4 cellular contexts compared by ENCODE assay signal in the genomic region with DNA sequence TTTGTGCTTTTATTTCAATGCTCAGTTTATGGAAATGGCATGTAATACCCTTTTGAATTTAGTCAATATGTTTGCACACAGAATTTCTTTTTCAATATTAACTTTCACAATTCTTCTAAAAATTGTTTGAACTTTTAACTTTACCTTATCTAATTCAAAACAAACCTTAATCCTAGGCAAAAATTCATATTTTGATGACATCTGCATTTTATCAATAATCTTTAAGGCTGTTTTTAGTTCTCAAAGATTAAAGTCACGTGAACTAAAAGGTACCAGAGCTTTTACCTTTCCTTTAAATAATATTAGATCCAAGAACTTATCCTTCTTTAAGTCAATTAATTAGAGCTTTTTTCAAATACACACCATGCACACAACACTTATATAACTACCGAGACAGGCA.
TF ChIP-seq lines count a peak whose summit lies in the region.

No MANE protein-coding gene starts in this region.

TF ChIP-seq in HepG2, 621 proteins besides CTCF, POLR2A, EP300 and RAD21:
- TF ChIP-seq KAT7 (CRISPR knock-in tag; IDR thresholded peaks at IDR 0.05; ENCODE audit: borderline replicate concordance) (no peak), ZNF382 (CRISPR knock-in tag; IDR thresholded peaks at IDR 0.05; ENCODE audit: borderline replicate concordance) (no peak), ZNF772 (CRISPR knock-in tag; IDR thresholded peaks at IDR 0.05) (no peak), ZSCAN25 (CRISPR knock-in tag; IDR thresholded peaks at IDR 0.05) (no peak), TRIM24 (CRISPR knock-in tag; IDR thresholded peaks at IDR 0.05) (no peak), MAFF (IDR thresholded peaks at IDR 0.05; ENCODE audit: low read depth, low read length) (peak; percentile 68; the same call in 1 of the 2 replicates), BHLHE40 (IDR thresholded peaks at IDR 0.05; ENCODE audit: low read length) (no peak), PRMT3 (CRISPR knock-in tag; IDR thresholded peaks at IDR 0.05; ENCODE audit: borderline replicate concordance, low read depth) (no peak), SMARCC2 (IDR thresholded peaks at IDR 0.05) (no peak), MAFK (conservative IDR thresholded peaks at IDR 0.05 in 1 of 2, IDR thresholded peaks at IDR 0.05 in 1 of 2; ENCODE audit: low read length in 2 of 2) (peak; percentile 52 to 82), ZNF343 (CRISPR knock-in tag; IDR thresholded peaks at IDR 0.05) (no peak), SKIL (CRISPR knock-in tag; IDR thresholded peaks at IDR 0.05; ENCODE audit: borderline replicate concordance) (no peak)
- TF ChIP-seq, protein P1, sequence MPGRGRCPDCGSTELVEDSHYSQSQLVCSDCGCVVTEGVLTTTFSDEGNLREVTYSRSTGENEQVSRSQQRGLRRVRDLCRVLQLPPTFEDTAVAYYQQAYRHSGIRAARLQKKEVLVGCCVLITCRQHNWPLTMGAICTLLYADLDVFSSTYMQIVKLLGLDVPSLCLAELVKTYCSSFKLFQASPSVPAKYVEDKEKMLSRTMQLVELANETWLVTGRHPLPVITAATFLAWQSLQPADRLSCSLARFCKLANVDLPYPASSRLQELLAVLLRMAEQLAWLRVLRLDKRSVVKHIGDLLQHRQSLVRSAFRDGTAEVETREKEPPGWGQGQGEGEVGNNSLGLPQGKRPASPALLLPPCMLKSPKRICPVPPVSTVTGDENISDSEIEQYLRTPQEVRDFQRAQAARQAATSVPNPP (CRISPR knock-in tag; IDR thresholded peaks at IDR 0.05) = no peak
TF ChIP-seq in HepG2: peak in this region for 2.

TF ChIP-seq in A549, 52 proteins besides CTCF, POLR2A, EP300 and RAD21:
- TF ChIP-seq CEBPB (IDR thresholded peaks at IDR 0.05) (no peak), GATA3 (IDR thresholded peaks at IDR 0.05; ENCODE audit: borderline replicate concordance) (no peak), MAFK (IDR thresholded peaks at IDR 0.05; ENCODE audit: partially characterized antibody) (peak; percentile 41)

TF ChIP-seq in IMR-90, 13 proteins besides CTCF, POLR2A, EP300 and RAD21:
- peak; percentile 76 for TF ChIP-seq MAFK (IDR thresholded peaks at IDR 0.05; ENCODE audit: low read depth, low read length)
- no peak for TF ChIP-seq NFE2L2 (IDR thresholded peaks at IDR 0.05; ENCODE audit: low read depth, low read length)
TF ChIP-seq in IMR-90: peak in this region for 1.

TF ChIP-seq in K562, 482 proteins besides CTCF, POLR2A, EP300 and RAD21:
- peak; percentile 21; the same call in 1 of the 2 replicates for TF ChIP-seq MAFG (tag; conservative IDR thresholded peaks at IDR 0.05)
- no peak for TF ChIP-seq EWSR1 (IDR thresholded peaks at IDR 0.05; ENCODE audit: borderline replicate concordance, low read depth, partially characterized antibody)
- peak; percentile 45; the same call in 1 of the 2 replicates for TF ChIP-seq ZNF316 (IDR thresholded peaks at IDR 0.05)
- TF ChIP-seq ILK (tag; IDR thresholded peaks at IDR 0.05; ENCODE audit: borderline replicate concordance, low read depth) = no peak
- peak; percentile 19; the same call in 1 of the 2 replicates for TF ChIP-seq MAFK (IDR thresholded peaks at IDR 0.05; ENCODE audit: low read length)
- no peak for TF ChIP-seq FOXJ2 (tag; IDR thresholded peaks at IDR 0.05)
- TF ChIP-seq MAFF (IDR thresholded peaks at IDR 0.05; ENCODE audit: low read length) = peak; percentile 38; the same call in 1 of the 2 replicates
- TF ChIP-seq PML (IDR thresholded peaks at IDR 0.05; ENCODE audit: low read length) = no peak
- TF ChIP-seq RBM14 (IDR thresholded peaks at IDR 0.05; ENCODE audit: borderline replicate concordance, insufficient read depth, low read depth, low read length) = no peak
- TF ChIP-seq PHB2 (IDR thresholded peaks at IDR 0.05; ENCODE audit: low read depth) = no peak
- TF ChIP-seq ZNF184 (CRISPR knock-in tag; IDR thresholded peaks at IDR 0.05) = no peak
- no peak for TF ChIP-seq RFX1 (IDR thresholded peaks at IDR 0.05)
- no peak for TF ChIP-seq ZNF449 (CRISPR knock-in tag; IDR thresholded peaks at IDR 0.05)
- no peak for TF ChIP-seq HMG20B (CRISPR knock-in tag; IDR thresholded peaks at IDR 0.05)
- TF ChIP-seq C11orf30 (IDR thresholded peaks at IDR 0.05; ENCODE audit: low read depth) = peak; percentile 10; the same call in 1 of the 2 replicates
